In the genomic region with DNA sequence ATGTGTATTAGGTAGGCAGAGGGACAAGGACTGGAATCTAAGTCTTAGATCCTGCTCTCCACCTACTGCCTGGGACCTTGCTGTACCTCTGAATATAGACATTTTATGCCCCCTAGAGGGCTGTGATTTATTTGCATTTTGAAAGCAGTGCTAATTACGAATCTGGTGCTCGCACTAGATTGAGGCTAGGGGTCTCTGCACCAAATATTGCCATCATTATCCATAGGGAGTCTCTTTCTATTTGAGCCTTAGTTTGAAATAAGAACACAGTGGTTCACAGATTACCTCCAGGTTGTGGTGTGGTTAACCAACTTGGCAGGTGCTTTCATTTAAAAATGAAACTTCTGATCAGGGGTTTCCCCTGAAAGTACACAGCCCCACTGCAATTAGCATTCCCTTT, we compare ENCODE assay signal across 8 cellular contexts. TPM values are rescaled to one million over a fixed set of nuclear protein-coding genes. Genes with fewer than 3 reads are reported as not detected.
DNase-seq lines count a peak whose midpoint lies in the region; ATAC-seq and TF ChIP-seq lines count a peak whose summit lies in the region.

No MANE protein-coding gene starts in this region.

- H3K4me1 ChIP-seq in HCT116 (ENCODE audit: control insufficient read depth in 1 of 2, insufficient read depth in 2 of 2, low read length in 2 of 2): no peaks in the 10 kb centered on the region
- H3K4me1 ChIP-seq in Loucy (ENCODE audit: insufficient read depth, low read length, poor library complexity, severe bottlenecking): no peaks in the 10 kb centered on the region
- peaks cover 0 to 4% of the 10 kb centered on the region in 2 donors for H3K4me1 ChIP-seq in adrenal gland (replicated peaks in 1 of 2)

- no peak overlapping the region for H3K9ac ChIP-seq in HCT116 (ENCODE audit: low read length)
- no peak overlapping the region for H3K9ac ChIP-seq in Loucy (ENCODE audit: low read depth, low read length, poor library complexity, severe bottlenecking)

- ATAC-seq in HCT116: peak; percentile 93

- intact Hi-C loops in HCT116 (cut with micrococcal nuclease): loop anchor here (10.0 kb wide), 1 partner anchor 906 kb away; no protein-coding TSS in a partner anchor
- intact Hi-C loops in adrenal gland (cut with DNase I): no loop called here

- H3F3A ChIP-seq in Loucy (ENCODE audit: low read depth): no peaks in the 10 kb centered on the region

- H3K79me2 ChIP-seq in HCT116 (ENCODE audit: insufficient read depth, low read length) (no peaks in the 10 kb centered on the region), Loucy (ENCODE audit: insufficient read depth, low read length) (no peaks in the 10 kb centered on the region)

- H3K4me3 Mint-ChIP-seq in osteocyte (ENCODE audit: unreplicated experiment): no peak overlapping the region

- no peak overlapping the region for H3K27ac Mint-ChIP-seq in osteocyte (ENCODE audit: unreplicated experiment)

- DNase-seq in A172 (ENCODE audit: low spot score) (peak; percentile 41), GM12864 (ENCODE audit: low read depth) (no peak), HCT116 (ENCODE audit: low read depth, low spot score) (peak; percentile 42), cardiac fibroblast (ENCODE audit: low read depth in 2 of 2) (peak; percentile 20 to 41), osteocyte (ENCODE audit: extremely low spot score, unreplicated experiment) (no peak), adrenal gland (no peak), NCI-H446 treated with DMSO at 0.1 percent for 48 hours (lab: John Stamatoyannopoulos, UW) (no peak)

- no peaks in the 10 kb centered on the region for H3K36me3 ChIP-seq in HCT116 (ENCODE audit: control insufficient read depth in 1 of 2, insufficient read depth in 2 of 2, low read length in 2 of 2)
- H3K36me3 ChIP-seq in Loucy (ENCODE audit: insufficient read depth, low read length): no peaks in the 10 kb centered on the region
- H3K36me3 ChIP-seq in adrenal gland (replicated peaks in 1 of 2): no peaks in the 10 kb centered on the region

- peaks cover 9% of the 10 kb centered on the region for H3K27me3 Mint-ChIP-seq in osteocyte (ENCODE audit: unreplicated experiment)

- peak overlapping the region; percentile 18 for H3K4me2 ChIP-seq in HCT116 (ENCODE audit: low read length)
- peak overlapping the region; percentile 46 for H3K4me2 ChIP-seq in Loucy (ENCODE audit: low read depth, low read length, poor library complexity, severe bottlenecking)

- no peak overlapping the region for H2AFZ ChIP-seq in HCT116 (ENCODE audit: low read depth, low read length, poor library complexity, severe bottlenecking)
- no peak overlapping the region for H2AFZ ChIP-seq in Loucy (ENCODE audit: low read length)

- peaks cover 71% of the 10 kb centered on the region for H3K27me3 ChIP-seq in HCT116 (ENCODE audit: insufficient read depth, low read length)
- no peaks in the 10 kb centered on the region for H3K27me3 ChIP-seq in Loucy (ENCODE audit: insufficient read depth, low read length, poor library complexity, severe bottlenecking)
- H3K27me3 ChIP-seq in adrenal gland: no peaks in the 10 kb centered on the region

- POLR2A ChIA-PET in HCT116 (lab: Charles Lee): no interaction called here

- H3K9me2 ChIP-seq in HCT116 (ENCODE audit: insufficient read depth) (no peaks in the 10 kb centered on the region), Loucy (replicated peaks; ENCODE audit: low read depth, low read length) (no peaks in the 10 kb centered on the region)

- TF ChIP-seq POLR2A in HCT116 (IDR thresholded peaks at IDR 0.05; ENCODE audit: borderline replicate concordance, extremely low read depth, insufficient read depth, insufficient read length) (no peak), adrenal gland (IDR thresholded peaks at IDR 0.05) (no peak)

- RAD21 ChIA-PET in HCT116 (lab: Charles Lee; ENCODE audit: low non-redundant PET in 1 of 2, low total read pairs in 2 of 2, uncharacterized antibody in 2 of 2, unreplicated experiment in 2 of 2): no interaction called here

- peaks cover 28% of the 10 kb centered on the region for H3K4me1 Mint-ChIP-seq in osteocyte (ENCODE audit: unreplicated experiment)

- H3K4me3 ChIP-seq in GM12864 (ENCODE audit: low read depth, low read length) (no peak overlapping the region), HCT116 (replicated peaks in 1 of 2; ENCODE audit: low read depth in 1 of 2, low read length in 2 of 2) (0 out of 4 replicates have a peak overlapping the region, but pooled peaks of 1 of the 2 experiments have one; percentile 5), Loucy (ENCODE audit: low read length, poor library complexity, severe bottlenecking) (no peak overlapping the region), cardiac fibroblast (replicated peaks in 1 of 2; ENCODE audit: low read depth in 2 of 2, low read length in 2 of 2) (no peak overlapping the region), adrenal gland (no peak overlapping the region)

- no peaks in the 10 kb centered on the region for H3K36me3 Mint-ChIP-seq in osteocyte (ENCODE audit: unreplicated experiment)

- no TSS peak for BruUV-seq in HCT116 (replicated peaks; lab: Mats Ljungman, UMichigan)

- no peaks in the 10 kb centered on the region for H3K9me3 Mint-ChIP-seq in osteocyte (ENCODE audit: unreplicated experiment)

- no peaks in the 10 kb centered on the region for H3K9me3 ChIP-seq in HCT116 (ENCODE audit: control insufficient read depth in 1 of 2, insufficient read depth in 1 of 2, low read depth in 1 of 2, low read length in 2 of 2)
- no peaks in the 10 kb centered on the region for H3K9me3 ChIP-seq in Loucy (ENCODE audit: insufficient read depth, low read depth, low read length)
- H3K9me3 ChIP-seq in adrenal gland (replicated peaks in 1 of 3): no peaks in the 10 kb centered on the region

- TF ChIP-seq CTCF in GM12864 (IDR thresholded peaks at IDR 0.05; ENCODE audit: low read depth, low read length, missing control alignments): peak; percentile 38
- TF ChIP-seq CTCF in HCT116 (IDR thresholded peaks at IDR 0.05 in 2 of 3, conservative IDR thresholded peaks at IDR 0.05 in 1 of 3; ENCODE audit: borderline replicate concordance in 1 of 3, insufficient read depth in 1 of 3, low read depth in 2 of 3, low read length in 2 of 3): peak; percentile 58 to 81 (median 62); a peak in 5 of 6 replicates
- TF ChIP-seq CTCF in Loucy (conservative IDR thresholded peaks at IDR 0.05; ENCODE audit: low read length): peak; percentile 73
- TF ChIP-seq CTCF in cardiac fibroblast (IDR thresholded peaks at IDR 0.05; ENCODE audit: low read depth, low read length): peak; percentile 39
- TF ChIP-seq CTCF in osteocyte (IDR thresholded peaks at IDR 0.05): peak; percentile 43
- TF ChIP-seq CTCF in adrenal gland (IDR thresholded peaks at IDR 0.05): peak in 1 of 6 experiments; percentile 9

- CTCF ChIA-PET in HCT116 (lab: Charles Lee): interaction anchor here (1.3 kb wide), 1 partner anchor 81 kb away, joined by 3 read pairs; no protein-coding TSS in a partner anchor

- H3K27ac ChIP-seq in HCT116 (ENCODE audit: low read depth, low read length) (no peak overlapping the region), adrenal gland (no peak overlapping the region)

- 20 to 59% (median 56%) methylated on average over 2 of the region's 2 CpGs for WGBS in adrenal gland, 4 donors

- H4K20me1 ChIP-seq in HCT116 (ENCODE audit: insufficient read depth) (no peaks in the 10 kb centered on the region), Loucy (ENCODE audit: insufficient read depth, low read length, poor library complexity, severe bottlenecking) (no peaks in the 10 kb centered on the region)

- peak; percentile 74 for TF ChIP-seq RAD21 in HCT116 (IDR thresholded peaks at IDR 0.05; ENCODE audit: low read depth)

TF ChIP-seq in HCT116, 20 proteins besides CTCF, POLR2A, EP300 and RAD21:
- no peak for TF ChIP-seq TCF7L2 (IDR thresholded peaks at IDR 0.05; ENCODE audit: borderline replicate concordance, extremely low read depth, insufficient read depth, insufficient read length)

RNA-seq across cellular contexts. Expression of gene CNNM1, which starts 41.8 kb away (rescaled TPM):
- total RNA-seq in A172 (2014; rRNA removed; shearing (Covaris generic)): not detected in 2 replicates
- total RNA-seq in HCT116 (2021; ENCODE audit: unreplicated experiment) (not detected), osteocyte (0.24 TPM in 2 replicates), adrenal gland (1 to 10 TPM in 4 of 8 donors, under 1 TPM in 3, not detected in 1; 0.07 to 1.6 (median 1.2) TPM)
- 0.02 and 0.03 TPM in 2 replicates for polyA plus RNA-seq in HCT116 (2012)
- 1 to 10 TPM in 2 of 3 donors, under 1 TPM in 1; 0.71 to 2.0 (median 1.8) TPM for polyA plus RNA-seq in adrenal gland

RNA-seq across cellular contexts. Expression of gene GOT1, which starts 59.4 kb away (rescaled TPM):
- total RNA-seq in A172 (2014; rRNA removed; shearing (Covaris generic)): 33.6 and 35.4 TPM in 2 replicates
- total RNA-seq in HCT116 (2021; ENCODE audit: unreplicated experiment) (135 TPM), osteocyte (31.5 and 35.4 TPM in 2 replicates), adrenal gland (10 to 100 TPM; 19.6 to 98.6 (median 29.8) TPM)
- polyA plus RNA-seq in HCT116 (2012): 211 and 224 TPM in 2 replicates
- polyA plus RNA-seq in adrenal gland: 100 to 1,000 TPM in 1 of 3 donors, 10 to 100 TPM in 2; 10.7 to 139 (median 24.5) TPM

Comparison
In these comparisons a context has a peak if more than half of its experiments do, and no peak if none do; other contexts are left out.
1. DNase-seq: peak in A172 (single experiment), HCT116 (single experiment) and cardiac fibroblast (2 of 2); none in GM12864 (single experiment), osteocyte (single experiment), adrenal gland (0 of 7) and NCI-H446 treated with DMSO at 0.1 percent for 48 hours (single experiment).